8 cellular contexts compared by ENCODE assay signal in genomic region chr18:79393626-79394401, GRCh38. TPM values are rescaled to one million over a fixed set of nuclear protein-coding genes. Genes with fewer than 3 reads are reported as not detected.
A peak's percentile ranks its signal among the peaks of the same experiment; 100 is the strongest.
DNase-seq lines count a peak whose midpoint lies in the region; ATAC-seq, FAIRE-seq and TF ChIP-seq lines count a peak whose summit lies in the region.

No MANE protein-coding gene starts in this region.

- no peaks in the 10 kb centered on the region for H3K36me3 Mint-ChIP-seq in IgD-negative memory B cell

- peaks cover 10 to 26% (median 19%) of the 10 kb centered on the region in 3 donors for H3K4me1 Mint-ChIP-seq in IgD-negative memory B cell

- no peaks in the 10 kb centered on the region for H3K9me3 Mint-ChIP-seq in IgD-negative memory B cell

- peak in 1 of 4 donors; percentile 59 for TF ChIP-seq EP300 in sigmoid colon (IDR thresholded peaks at IDR 0.05)

- peak overlapping the region; percentile 83 to 96 (median 92) for H3K4me3 Mint-ChIP-seq in IgD-negative memory B cell

- H3K27me3 ChIP-seq in bronchial epithelial cell (ENCODE audit: control insufficient read depth, insufficient read depth, low read length) (no peaks in the 10 kb centered on the region), sigmoid colon (no peaks in the 10 kb centered on the region)

- H3K9me3 ChIP-seq in ES-I3 (ENCODE audit: control insufficient read depth, insufficient read depth, low read length) (no peaks in the 10 kb centered on the region), iPS-18c (ENCODE audit: control insufficient read depth, insufficient read depth, low read length) (peaks cover 2% of the 10 kb centered on the region), sigmoid colon (no peaks in the 10 kb centered on the region)

- peak overlapping the region; percentile 63; the same call in 1 of the 2 replicates for H3K9ac ChIP-seq in ES-I3 (ENCODE audit: low read depth, low read length)

- intact Hi-C loops in sigmoid colon (cut with DNase I), result loop anchor here (5.0 kb wide), 1 partner anchor 193 kb away; no protein-coding TSS in a partner anchor

- peak; percentile 59 for DNase-seq in bronchial epithelial cell (ENCODE audit: low read depth)
- DNase-seq in sigmoid colon, result peak; percentile 97
- DNase-seq in superior temporal gyrus (ENCODE audit: extremely low spot score), result no peak

- WGBS in sigmoid colon, 2 donors, result 0 to 1% methylated on average over 67 of the region's 67 CpGs

- peaks cover 1% of the 10 kb centered on the region for H3K27me3 Mint-ChIP-seq in IgD-negative memory B cell

- peak overlapping the region; percentile 95 to 98 (median 96) for H3K27ac ChIP-seq in sigmoid colon

- no peak for TF ChIP-seq POLR2A in sigmoid colon (IDR thresholded peaks at IDR 0.05)

- ATAC-seq in SK-N-SH treated with all-trans-retinoic acid at 6 μM for 48 hours (peak; percentile 57), GM21447 (IDR thresholded peaks at IDR 0.05; ENCODE audit: unreplicated experiment) (no peak)

- H3K4me3 ChIP-seq in bronchial epithelial cell (ENCODE audit: low read depth, low read length) (peak overlapping the region; percentile 57), iPS-18c (ENCODE audit: insufficient read depth, low read depth, low read length) (peak overlapping the region; percentile 56), sigmoid colon (peak overlapping the region; percentile 40 to 82 (median 64))

- H3K36me3 ChIP-seq in ES-I3 (ENCODE audit: insufficient read depth, low read length), result no peaks in the 10 kb centered on the region
- no peaks in the 10 kb centered on the region for H3K36me3 ChIP-seq in bronchial epithelial cell (ENCODE audit: control insufficient read depth, insufficient read depth, low read length)
- no peaks in the 10 kb centered on the region for H3K36me3 ChIP-seq in sigmoid colon

- FAIRE-seq in bronchial epithelial cell (lab: Jason Lieb, UNC), result no peak

- no peak for TF ChIP-seq CTCF in bronchial epithelial cell (IDR thresholded peaks at IDR 0.05; ENCODE audit: insufficient read depth, low read length, severe bottlenecking)
- TF ChIP-seq CTCF in sigmoid colon (IDR thresholded peaks at IDR 0.05), result no peak

- no peaks in the 10 kb centered on the region for H3K4me1 ChIP-seq in ES-I3 (ENCODE audit: insufficient read depth, low read length)
- H3K4me1 ChIP-seq in sigmoid colon, result peaks cover 0 to 37% (median 31%) of the 10 kb centered on the region in 4 donors

- peak overlapping the region; percentile 79 to 92 (median 81) for H3K27ac Mint-ChIP-seq in IgD-negative memory B cell

TF ChIP-seq in SK-N-SH treated with all-trans-retinoic acid at 6 μM for 48 hours, 23 proteins besides CTCF, POLR2A, EP300 and RAD21:
- TF ChIP-seq ZFP3 (CRISPR knock-in tag; IDR thresholded peaks at IDR 0.05), result no peak

RNA-seq across cellular contexts. Expression of gene NFATC1, which starts 1.9 kb away (rescaled TPM):
- 63.2 TPM for polyA plus RNA-seq in IgD-negative memory B cell
- 0.53 and 1.7 TPM in 2 replicates for total RNA-seq in bronchial epithelial cell
- 10 to 100 TPM in 3 of 4 donors, 1 to 10 TPM in 1; 7.3 to 13.8 (median 11.1) TPM for total RNA-seq in sigmoid colon
- 10 to 100 TPM in 1 of 3 donors, 1 to 10 TPM in 2; 1.6 to 12.4 (median 2.4) TPM for polyA plus RNA-seq in sigmoid colon
